In the genomic region with DNA sequence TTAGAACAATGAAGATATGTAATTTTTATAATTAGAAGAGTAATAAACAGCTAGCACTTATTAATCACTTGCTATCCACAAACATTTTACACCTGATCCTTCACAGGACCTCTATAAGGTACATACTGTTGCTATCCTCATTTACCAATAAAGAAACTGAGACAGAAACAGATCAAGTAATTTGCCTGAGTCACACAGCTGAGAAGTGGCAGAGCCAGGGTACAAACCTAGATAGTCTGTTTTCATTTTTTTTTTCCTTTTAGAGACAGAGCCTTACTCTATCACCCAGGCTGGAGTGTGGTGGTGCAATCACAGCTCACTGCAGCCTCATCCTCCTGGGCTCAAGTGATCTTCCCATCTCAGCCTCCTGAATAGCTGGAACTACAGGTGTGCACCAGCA, we compare ENCODE assay signal across 26 cellular contexts.
"Had no signal": no experiment of that assay in that cellular context is flagged by ENCODE, and none has a peak within 500 bp of the region (broad histone marks: within the 10 kb centered on the region; RNA-seq: fewer than 3 reads in every experiment).

No MANE protein-coding gene starts in this region.

- ATAC-seq: stimulated activated effector memory CD8-positive, alpha-beta T cell treated with anti-CD3 and anti-CD28 coated beads, Interleukin-12 subunit alpha, Interleukin-12 subunit beta, amount 100 ng/mL, for 72 hours; stimulated activated memory B cell treated with anti-CD40 and anti-IgM and Interleukin-4, amounts not matched to agents 10 μg/mL and 1 μg/mL and 100 μg/mL, for 72 hours; stimulated activated naive B cell treated with anti-CD40 and anti-IgM and Interleukin-4, amounts not matched to agents 10 μg/mL and 1 μg/mL and 100 μg/mL, for 72 hours; stimulated activated naive CD8-positive, alpha-beta T cell treated with anti-CD3 and anti-CD28 coated beads, Interleukin-15, amount 100 ng/mL, for 72 hours; stimulated activated naive CD8-positive, alpha-beta T cell treated with anti-CD3 and anti-CD28 coated beads, Interleukin-15, Interleukin-2, amounts not matched to agents 100 U/mL and 50 U/mL, for 24 hours; upper lobe of right lung had no signal

- H3K4me3 ChIP-seq: stomach, suprapubic skin, testis, thoracic aorta, thyroid gland, tibial artery, tibial nerve, transverse colon, upper lobe of left lung, upper lobe of right lung, uterus, vagina had no signal

- H3K9me3 ChIP-seq: suprapubic skin, testis, thoracic aorta, thyroid gland, tibial artery, tibial nerve, transverse colon, upper lobe of left lung, upper lobe of right lung, uterus, vagina had no signal

- H3K27me3 ChIP-seq: stomach, suprapubic skin, testis, thyroid gland, tibial artery, tibial nerve, transverse colon, upper lobe of left lung, upper lobe of right lung, uterus, vagina had no signal

- H3K27ac ChIP-seq: stomach, suprapubic skin, testis, thoracic aorta, thyroid gland, tibial artery, tibial nerve, transverse colon, upper lobe of left lung, upper lobe of right lung, uterus, vagina had no signal

- H3K36me3 ChIP-seq: stomach, suprapubic skin, thoracic aorta, thyroid gland, tibial artery, tibial nerve, transverse colon, upper lobe of left lung, upper lobe of right lung, uterus, vagina had no signal

- DNase-seq: stimulated activated CD4-positive, alpha-beta T cell treated with anti-CD3 and anti-CD28 coated beads, Interleukin-2, amount 100 ng/mL, for 48 hours; stimulated activated CD4-positive, alpha-beta T cell treated with anti-CD3 and anti-CD28 coated beads, Interleukin-4, amount 100 ng/mL, for 1 hour; stimulated activated CD4-positive, alpha-beta T cell treated with anti-CD3 and anti-CD28 coated beads, Interleukin-4, amount 100 ng/mL, for 24 hours; stimulated activated CD4-positive, alpha-beta T cell treated with anti-CD3 and anti-CD28 coated beads, Interleukin-4, amount 100 ng/mL, for 4 hours; stimulated activated CD8-positive, alpha-beta memory T cell treated with anti-CD3 and anti-CD28 coated beads, Interleukin-4, amount 100 ng/mL, for 48 hours; stimulated activated naive B cell treated with anti-CD40 and anti-IgM and Interleukin-4, amounts not matched to agents 10 μg/mL and 1 μg/mL and 100 μg/mL, for 72 hours; stimulated activated naive CD4-positive, alpha-beta T cell; stimulated activated naive CD4-positive, alpha-beta T cell treated with Interleukin-2 at 50 U/mL for 16 hours; stimulated activated naive CD8-positive, alpha-beta T cell treated with anti-CD3 and anti-CD28 coated beads, Interleukin-15, amount 100 ng/mL, for 72 hours; stimulated activated naive CD8-positive, alpha-beta T cell treated with anti-CD3 and anti-CD28 coated beads, Interleukin-15, Interleukin-2, amounts not matched to agents 100 U/mL and 50 U/mL, for 24 hours; stomach; substantia nigra; testis; thyroid gland; tibial artery; transverse colon; trophoblast cell; upper lobe of left lung; upper lobe of right lung; uterus had no signal

- H3K4me1 ChIP-seq: stomach, suprapubic skin, testis, thyroid gland, tibial artery, tibial nerve, transverse colon, upper lobe of left lung, upper lobe of right lung, uterus, vagina had no signal
